Comparison of ENCODE assay signal across 16 cellular contexts in the genomic region with DNA sequence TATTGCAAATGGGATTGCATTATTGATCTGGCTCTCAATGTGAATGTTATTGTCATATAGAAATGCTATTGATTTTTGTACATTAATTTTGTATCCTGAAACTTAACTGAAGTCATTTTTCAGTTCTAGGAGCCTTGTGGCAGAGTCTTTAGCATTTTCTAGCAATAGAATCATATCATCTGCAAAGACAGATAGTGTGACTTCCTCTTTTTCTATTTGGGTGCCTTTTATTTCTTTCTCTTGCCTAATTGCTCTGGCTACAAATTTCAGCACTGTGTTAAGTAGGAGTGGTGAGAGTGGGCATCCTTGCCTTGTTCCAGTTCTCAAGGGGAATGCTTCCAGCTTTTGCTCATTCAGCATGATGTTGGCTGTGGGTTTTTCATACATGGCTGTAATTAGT.
"Had no signal": no experiment of that assay in that cellular context is flagged by ENCODE, and none has a peak within 500 bp of the region (broad histone marks: within the 10 kb centered on the region; RNA-seq: fewer than 3 reads in every experiment).

No MANE protein-coding gene starts in this region.

- ATAC-seq: activated naive CD4-positive, alpha-beta T cell treated with anti-CD3 and anti-CD28 coated beads, Interleukin-2, amount 50 U/mL, for 72 hours; gastrocnemius medialis; left lobe of liver; upper lobe of right lung had no signal

- DNase-seq: activated B cell treated with CpG ODN at 0.5 μM for 24 hours; activated CD4-positive, alpha-beta memory T cell treated with anti-CD3 and anti-CD28 coated beads for 36 hours; activated CD4-positive, alpha-beta T cell treated with anti-CD3 and anti-CD28 coated beads for 4 hours; activated gamma-delta T cell treated with Interleukin-2 at 50 U/mL for 16 hours; activated T-cell treated with anti-CD3 and anti-CD28 coated beads for 4 hours; adrenal gland; effector CD4-positive, alpha-beta T cell; gastrocnemius medialis; head of caudate nucleus; kidney; nephron progenitor cell; nucleus accumbens; stimulated activated naive CD4-positive, alpha-beta T cell; upper lobe of right lung had no signal
